Comparison of ENCODE assay signal across 12 cellular contexts in the genomic region with DNA sequence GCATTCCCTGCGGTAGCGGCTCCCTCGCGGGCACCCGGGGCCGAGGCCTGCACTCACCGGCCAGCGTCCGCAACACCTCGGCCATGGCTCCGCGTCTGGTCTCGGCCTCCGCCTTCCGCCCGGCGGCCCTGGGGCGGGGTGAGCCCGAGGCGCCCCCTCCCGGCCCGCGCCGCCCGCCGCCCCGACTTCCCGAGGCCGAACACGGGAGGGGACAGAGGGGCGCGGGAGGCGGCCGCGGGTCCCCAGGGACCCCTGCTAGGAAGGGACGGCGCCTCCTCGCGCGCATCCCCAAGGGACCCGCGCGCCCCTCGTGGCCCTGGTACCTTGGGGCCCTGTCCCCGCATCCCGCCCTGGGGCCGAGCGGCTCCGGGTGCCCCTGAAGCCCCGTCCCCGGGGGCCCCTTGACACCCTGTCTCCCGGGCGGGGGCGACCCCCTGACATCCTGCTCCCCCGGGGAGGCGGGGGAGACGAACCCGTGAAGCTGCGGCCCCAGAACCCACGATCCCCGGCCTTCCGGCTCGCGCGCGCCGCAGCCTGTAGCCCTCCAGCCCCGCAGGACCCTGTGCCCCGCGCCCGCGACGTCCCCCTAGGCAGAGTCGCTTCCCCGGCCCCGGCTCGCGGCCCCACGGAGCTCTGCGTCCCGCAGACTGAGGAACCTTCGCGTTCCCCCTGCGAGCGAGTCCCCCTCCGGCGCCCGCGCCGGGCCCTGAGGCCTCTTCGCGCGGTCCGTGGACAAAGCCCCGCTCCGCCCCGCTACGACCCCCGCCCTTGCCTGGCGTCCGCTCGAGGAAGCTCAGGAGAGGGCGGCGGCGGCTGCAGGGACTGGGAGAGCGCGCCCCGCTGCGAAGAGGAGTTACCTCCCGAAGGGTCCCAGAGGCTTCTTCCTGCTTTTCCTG. TPM values are rescaled to one million over a fixed set of nuclear protein-coding genes. Genes with fewer than 3 reads are reported as not detected.
DNase-seq lines count a peak whose midpoint lies in the region; ATAC-seq and TF ChIP-seq lines count a peak whose summit lies in the region.
"Had no signal": no experiment of that assay in that cellular context is flagged by ENCODE, and none has a peak within 500 bp of the region (broad histone marks: within the 10 kb centered on the region; RNA-seq: fewer than 3 reads in every experiment).

A gene (minus strand): TSS at position 97 of the 896 bp plus-strand sequence.

- H2BK120ac ChIP-seq in trophoblast cell (ENCODE audit: insufficient read depth, low read length, poor library complexity): no peak within 1 kb of the TSS

- H4K91ac ChIP-seq in trophoblast cell (ENCODE audit: low read depth, low read length): no peak within 1 kb of the TSS

- WGBS in right cardiac atrium: 1% methylated on average over 110 of the region's 110 CpGs
- no CpG with 5 or more reads among the region's 110 CpGs for WGBS in trophoblast cell (ENCODE audit: extremely low coverage, insufficient coverage, insufficient read length)

- peaks cover 48% of the 10 kb centered on the region for H3K27me3 ChIP-seq in BLaER1
- peaks cover 78% of the 10 kb centered on the region for H3K27me3 ChIP-seq in RWPE2 (ENCODE audit: insufficient read depth, poor library complexity, severe bottlenecking)
- H3K27me3 ChIP-seq in right cardiac atrium (ENCODE audit: control insufficient read depth, insufficient read depth): no peaks in the 10 kb centered on the region
- H3K27me3 ChIP-seq in trophoblast cell (ENCODE audit: insufficient read depth, low read length): peaks cover 38% of the 10 kb centered on the region

- H3K4me3 ChIP-seq in BLaER1 (peak within 1 kb of the TSS; percentile 42; the same call in 1 of the 2 replicates), RWPE2 (ENCODE audit: severe bottlenecking) (no peak within 1 kb of the TSS), right cardiac atrium (ENCODE audit: low read length) (peak within 1 kb of the TSS; percentile 46), trophoblast cell (ENCODE audit: low read depth, low read length) (peak within 1 kb of the TSS; percentile 6)

- H3K79me2 ChIP-seq in trophoblast cell (ENCODE audit: control insufficient read depth, insufficient read depth, low read length, poor library complexity): no peaks in the 10 kb centered on the region

- no peak within 1 kb of the TSS for H4K8ac ChIP-seq in trophoblast cell (ENCODE audit: low read depth, low read length)

- no peak within 1 kb of the TSS for H3K23ac ChIP-seq in trophoblast cell (ENCODE audit: low read length)

- no peaks in the 10 kb centered on the region for H3K79me1 ChIP-seq in trophoblast cell (ENCODE audit: low read length)

- no peak for DNase-seq in RWPE2 (ENCODE audit: low spot score)
- peak; percentile 38 to 79 (median 71) for DNase-seq in right cardiac atrium
- DNase-seq in trophoblast cell: no peak
- DNase-seq in dedifferentiated amniotic fluid mesenchymal stem cell (ENCODE audit: extremely low spot score): no peak
- no peak for DNase-seq in NCI-H510A (lab: John Stamatoyannopoulos, UW)
- no peak for DNase-seq in stimulated activated CD4-positive, alpha-beta T cell treated with anti-CD3 and anti-CD28 coated beads, Interleukin-4, amount 100 ng/mL, for 1 hour
- DNase-seq: activated T-cell treated with anti-CD3 and anti-CD28 coated beads, Interleukin-2, amount 50 U/mL, for 72 hours; stimulated activated CD4-positive, alpha-beta T cell treated with anti-CD3 and anti-CD28 coated beads, Interleukin-1b, Interleukin-23, amount 100 ng/mL, for 48 hours had no signal

- peaks cover 6% of the 10 kb centered on the region; the same call in 1 of the 2 replicates for H3K4me1 ChIP-seq in BLaER1
- no peaks in the 10 kb centered on the region for H3K4me1 ChIP-seq in RWPE2 (ENCODE audit: insufficient read depth, poor library complexity, severe bottlenecking)
- no peaks in the 10 kb centered on the region for H3K4me1 ChIP-seq in right cardiac atrium (ENCODE audit: control insufficient read depth, insufficient read depth, low read length)
- H3K4me1 ChIP-seq in trophoblast cell (ENCODE audit: control insufficient read depth in 1 of 2, insufficient read depth in 2 of 2, low read length in 2 of 2): peaks cover 0 to 4% of the 10 kb centered on the region in 2 experiments

- no peak within 1 kb of the TSS for H3K4ac ChIP-seq in trophoblast cell (ENCODE audit: low read depth, low read length)

- H4K12ac ChIP-seq in trophoblast cell (ENCODE audit: low read depth, low read length): no peak within 1 kb of the TSS

- no peak within 1 kb of the TSS for H3K14ac ChIP-seq in trophoblast cell (ENCODE audit: low read length)

- intact Hi-C loops in right cardiac atrium (cut with DNase I): no loop called here

- H3K4me2 ChIP-seq in BLaER1 (no peak within 1 kb of the TSS), trophoblast cell (ENCODE audit: low read length) (peak within 1 kb of the TSS; percentile 59)

- TF ChIP-seq CTCF in RWPE2 (IDR thresholded peaks at IDR 0.05; ENCODE audit: poor library complexity, severe bottlenecking): no peak

- H2AK5ac ChIP-seq in trophoblast cell (ENCODE audit: low read length): no peak within 1 kb of the TSS

- H3K18ac ChIP-seq in trophoblast cell (ENCODE audit: low read length): no peak within 1 kb of the TSS

- H2BK5ac ChIP-seq in trophoblast cell (ENCODE audit: low read depth, low read length, poor library complexity): no peak within 1 kb of the TSS

- H3K9me3 ChIP-seq in BLaER1: peaks cover 59% of the 10 kb centered on the region
- no peaks in the 10 kb centered on the region for H3K9me3 ChIP-seq in RWPE2 (ENCODE audit: severe bottlenecking)
- H3K9me3 ChIP-seq in right cardiac atrium (ENCODE audit: control insufficient read depth, low read length): no peaks in the 10 kb centered on the region
- H3K9me3 ChIP-seq in trophoblast cell (ENCODE audit: insufficient read depth, low read depth, low read length): peaks cover 35% of the 10 kb centered on the region

- no peak within 1 kb of the TSS for H2AFZ ChIP-seq in trophoblast cell (ENCODE audit: insufficient read depth, low read length, poor library complexity)

- H2BK12ac ChIP-seq in trophoblast cell (ENCODE audit: low read length): no peak within 1 kb of the TSS

- peak; percentile 27; the same call in 1 of the 3 replicates for ATAC-seq in RWPE2 (ENCODE audit: low read depth)
- peak; percentile 83 to 89 for ATAC-seq in right cardiac atrium
- ATAC-seq in HG03457 (IDR thresholded peaks at IDR 0.05; ENCODE audit: unreplicated experiment): no peak

- H3K9ac ChIP-seq in BLaER1 (no peak within 1 kb of the TSS), trophoblast cell (ENCODE audit: low read length) (no peak within 1 kb of the TSS)

- no peaks in the 10 kb centered on the region for H4K20me1 ChIP-seq in BLaER1

- H3K27ac ChIP-seq in BLaER1 (no peak within 1 kb of the TSS), RWPE2 (ENCODE audit: poor library complexity, severe bottlenecking) (no peak within 1 kb of the TSS), right cardiac atrium (ENCODE audit: low read length) (no peak within 1 kb of the TSS), trophoblast cell (ENCODE audit: low read depth, low read length) (no peak within 1 kb of the TSS)

- H3K36me3 ChIP-seq in BLaER1 (no peaks in the 10 kb centered on the region), RWPE2 (ENCODE audit: low read depth) (no peaks in the 10 kb centered on the region), trophoblast cell (ENCODE audit: control insufficient read depth in 1 of 2, insufficient read depth in 2 of 2, low read length in 2 of 2) (no peaks in the 10 kb centered on the region)

RNA-seq across cellular contexts. Expression of the gene that starts here (rescaled TPM):
- 1 to 10 TPM in 3 of 4 donors, under 1 TPM in 1; 0.66 to 2.0 (median 1.6) TPM for total RNA-seq in right cardiac atrium
- 1.0 TPM for polyA plus RNA-seq in right cardiac atrium
- 0.04 and 0.05 TPM in 2 replicates for polyA plus RNA-seq in trophoblast cell (2013)
- total RNA-seq: activated T-cell treated with anti-CD3 and anti-CD28 coated beads, Interleukin-2, amount 50 U/mL, for 72 hours; fibroblast of villous mesenchyme; RPMI7951 had no signal

Comparison
In these comparisons a context has a peak if more than half of its experiments do, and no peak if none do; other contexts are left out.
1. DNase-seq: peak in right cardiac atrium (3 of 3); none in RWPE2 (single experiment), trophoblast cell (0 of 2), dedifferentiated amniotic fluid mesenchymal stem cell (single experiment), NCI-H510A (single experiment) and stimulated activated CD4-positive, alpha-beta T cell treated with anti-CD3 and anti-CD28 coated beads, Interleukin-4, amount 100 ng/mL, for 1 hour (single experiment).